In the genomic region with DNA sequence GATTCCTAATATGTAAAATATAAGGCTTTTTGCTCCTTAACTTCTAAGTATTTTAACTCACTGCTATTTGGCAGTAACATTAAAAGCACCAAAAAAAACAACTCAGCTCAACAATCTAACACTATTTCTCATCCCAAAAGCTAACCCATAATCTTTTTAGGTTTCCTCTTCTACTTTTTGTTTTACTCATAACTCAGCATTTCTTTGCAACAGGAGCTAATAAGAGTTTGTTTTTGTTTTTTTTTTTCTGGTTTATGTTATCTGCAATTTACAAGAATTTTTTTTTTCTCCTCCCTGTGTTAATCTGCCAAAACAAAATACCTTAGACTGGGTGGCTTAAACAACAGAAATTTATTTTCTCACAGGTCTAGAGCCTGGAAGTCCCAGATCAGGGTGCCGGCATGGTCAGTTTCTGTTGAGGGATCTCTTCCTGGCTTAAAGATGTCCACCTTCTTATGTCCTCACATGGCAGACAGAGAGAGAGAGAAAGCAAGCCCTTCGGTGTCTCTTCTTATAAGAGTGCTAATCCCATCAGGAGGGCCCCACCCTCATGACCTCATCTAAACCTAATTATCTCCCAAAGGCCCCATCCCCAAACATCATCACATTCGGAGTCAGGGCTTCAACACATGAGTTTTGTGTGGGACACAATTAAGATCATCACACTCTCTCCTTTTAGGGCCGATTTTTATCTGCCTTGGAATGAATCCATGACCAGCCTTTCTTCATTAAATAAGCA, we compare ENCODE assay signal across 1 cellular context.
A peak's percentile ranks its signal among the peaks of the same experiment; 100 is the strongest.
TF ChIP-seq lines count a peak whose summit lies in the region.

No MANE protein-coding gene starts in this region.

TF ChIP-seq in K562, 482 proteins besides CTCF, POLR2A, EP300 and RAD21 (continued from another document):
- TF ChIP-seq, protein P1, sequence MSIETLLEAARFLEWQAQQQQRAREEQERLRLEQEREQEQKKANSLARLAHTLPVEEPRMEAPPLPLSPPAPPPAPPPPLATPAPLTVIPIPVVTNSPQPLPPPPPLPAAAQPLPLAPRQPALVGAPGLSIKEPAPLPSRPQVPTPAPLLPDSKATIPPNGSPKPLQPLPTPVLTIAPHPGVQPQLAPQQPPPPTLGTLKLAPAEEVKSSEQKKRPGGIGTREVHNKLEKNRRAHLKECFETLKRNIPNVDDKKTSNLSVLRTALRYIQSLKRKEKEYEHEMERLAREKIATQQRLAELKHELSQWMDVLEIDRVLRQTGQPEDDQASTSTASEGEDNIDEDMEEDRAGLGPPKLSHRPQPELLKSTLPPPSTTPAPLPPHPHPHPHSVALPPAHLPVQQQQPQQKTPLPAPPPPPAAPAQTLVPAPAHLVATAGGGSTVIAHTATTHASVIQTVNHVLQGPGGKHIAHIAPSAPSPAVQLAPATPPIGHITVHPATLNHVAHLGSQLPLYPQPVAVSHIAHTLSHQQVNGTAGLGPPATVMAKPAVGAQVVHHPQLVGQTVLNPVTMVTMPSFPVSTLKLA (conservative IDR thresholded peaks at IDR 0.05), result 0 out of 4 replicates have a peak, but pooled peaks of 1 of the 2 experiments have one; percentile 19
- TF ChIP-seq ZNF431 (CRISPR knock-in tag; IDR thresholded peaks at IDR 0.05) (no peak), JUND (IDR thresholded peaks at IDR 0.05; ENCODE audit: borderline replicate concordance, low read depth, low read length) (peak; percentile 65; the same call in 1 of the 2 replicates), JUND (tag; IDR thresholded peaks at IDR 0.05; ENCODE audit: borderline replicate concordance, low read depth, low read length) (peak; percentile 56; the same call in 2 of the 3 replicates), ARNT (IDR thresholded peaks at IDR 0.05) (peak in 1 of 2 experiments; percentile 35; a peak in 1 of 4 replicates), L3MBTL2 (IDR thresholded peaks at IDR 0.05) (peak; percentile 54; the same call in 1 of the 2 replicates), CTBP1 (IDR thresholded peaks at IDR 0.05; ENCODE audit: borderline replicate concordance) (peak; percentile 71), EP400 (IDR thresholded peaks at IDR 0.05) (0 out of 2 replicates have a peak, but pooled peaks have one; percentile 18), PYGO2 (tag; IDR thresholded peaks at IDR 0.05) (no peak), JUN (IDR thresholded peaks at IDR 0.05; ENCODE audit: borderline replicate concordance, low read depth, low read length) (peak; percentile 53; the same call in 1 of the 2 replicates), JUN (CRISPR knock-in tag; IDR thresholded peaks at IDR 0.05; ENCODE audit: borderline replicate concordance) (no peak), ZNF436 (CRISPR knock-in tag; IDR thresholded peaks at IDR 0.05) (no peak), CBX3 (IDR thresholded peaks at IDR 0.05; ENCODE audit: borderline replicate concordance in 1 of 2, low read length in 2 of 2) (no peak), C11orf30 (IDR thresholded peaks at IDR 0.05; ENCODE audit: low read depth) (peak; percentile 51; the same call in 1 of the 2 replicates), SMARCA4 (IDR thresholded peaks at IDR 0.05) (peak; percentile 47; the same call in 1 of the 2 replicates), MECOM (CRISPR knock-in tag; IDR thresholded peaks at IDR 0.05) (peak; percentile 55; the same call in 1 of the 2 replicates), IRF2 (CRISPR knock-in tag; IDR thresholded peaks at IDR 0.05) (no peak), ARID1B (IDR thresholded peaks at IDR 0.05) (peak; percentile 24; the same call in 1 of the 2 replicates), ZNF76 (CRISPR knock-in tag; IDR thresholded peaks at IDR 0.05; ENCODE audit: borderline replicate concordance) (no peak), ATF7 (IDR thresholded peaks at IDR 0.05) (peak; percentile 80)
- TF ChIP-seq, protein P2, sequence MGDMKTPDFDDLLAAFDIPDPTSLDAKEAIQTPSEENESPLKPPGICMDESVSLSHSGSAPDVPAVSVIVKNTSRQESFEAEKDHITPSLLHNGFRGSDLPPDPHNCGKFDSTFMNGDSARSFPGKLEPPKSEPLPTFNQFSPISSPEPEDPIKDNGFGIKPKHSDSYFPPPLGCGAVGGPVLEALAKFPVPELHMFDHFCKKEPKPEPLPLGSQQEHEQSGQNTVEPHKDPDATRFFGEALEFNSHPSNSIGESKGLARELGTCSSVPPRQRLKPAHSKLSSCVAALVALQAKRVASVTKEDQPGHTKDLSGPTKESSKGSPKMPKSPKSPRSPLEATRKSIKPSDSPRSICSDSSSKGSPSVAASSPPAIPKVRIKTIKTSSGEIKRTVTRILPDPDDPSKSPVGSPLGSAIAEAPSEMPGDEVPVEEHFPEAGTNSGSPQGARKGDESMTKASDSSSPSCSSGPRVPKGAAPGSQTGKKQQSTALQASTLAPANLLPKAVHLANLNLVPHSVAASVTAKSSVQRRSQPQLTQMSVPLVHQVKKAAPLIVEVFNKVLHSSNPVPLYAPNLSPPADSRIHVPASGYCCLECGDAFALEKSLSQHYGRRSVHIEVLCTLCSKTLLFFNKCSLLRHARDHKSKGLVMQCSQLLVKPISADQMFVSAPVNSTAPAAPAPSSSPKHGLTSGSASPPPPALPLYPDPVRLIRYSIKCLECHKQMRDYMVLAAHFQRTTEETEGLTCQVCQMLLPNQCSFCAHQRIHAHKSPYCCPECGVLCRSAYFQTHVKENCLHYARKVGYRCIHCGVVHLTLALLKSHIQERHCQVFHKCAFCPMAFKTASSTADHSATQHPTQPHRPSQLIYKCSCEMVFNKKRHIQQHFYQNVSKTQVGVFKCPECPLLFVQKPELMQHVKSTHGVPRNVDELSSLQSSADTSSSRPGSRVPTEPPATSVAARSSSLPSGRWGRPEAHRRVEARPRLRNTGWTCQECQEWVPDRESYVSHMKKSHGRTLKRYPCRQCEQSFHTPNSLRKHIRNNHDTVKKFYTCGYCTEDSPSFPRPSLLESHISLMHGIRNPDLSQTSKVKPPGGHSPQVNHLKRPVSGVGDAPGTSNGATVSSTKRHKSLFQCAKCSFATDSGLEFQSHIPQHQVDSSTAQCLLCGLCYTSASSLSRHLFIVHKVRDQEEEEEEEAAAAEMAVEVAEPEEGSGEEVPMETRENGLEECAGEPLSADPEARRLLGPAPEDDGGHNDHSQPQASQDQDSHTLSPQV (IDR thresholded peaks at IDR 0.05), result 0 out of 2 replicates have a peak, but pooled peaks have one; percentile 36
- TF ChIP-seq, protein P3, sequence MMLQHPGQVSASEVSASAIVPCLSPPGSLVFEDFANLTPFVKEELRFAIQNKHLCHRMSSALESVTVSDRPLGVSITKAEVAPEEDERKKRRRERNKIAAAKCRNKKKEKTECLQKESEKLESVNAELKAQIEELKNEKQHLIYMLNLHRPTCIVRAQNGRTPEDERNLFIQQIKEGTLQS (IDR thresholded peaks at IDR 0.05), result peak; percentile 74; the same call in 1 of the 2 replicates
- TF ChIP-seq, protein P3 (CRISPR knock-in tag; conservative IDR thresholded peaks at IDR 0.05), result no peak
